1 cellular context compared by ENCODE assay signal in the genomic region with DNA sequence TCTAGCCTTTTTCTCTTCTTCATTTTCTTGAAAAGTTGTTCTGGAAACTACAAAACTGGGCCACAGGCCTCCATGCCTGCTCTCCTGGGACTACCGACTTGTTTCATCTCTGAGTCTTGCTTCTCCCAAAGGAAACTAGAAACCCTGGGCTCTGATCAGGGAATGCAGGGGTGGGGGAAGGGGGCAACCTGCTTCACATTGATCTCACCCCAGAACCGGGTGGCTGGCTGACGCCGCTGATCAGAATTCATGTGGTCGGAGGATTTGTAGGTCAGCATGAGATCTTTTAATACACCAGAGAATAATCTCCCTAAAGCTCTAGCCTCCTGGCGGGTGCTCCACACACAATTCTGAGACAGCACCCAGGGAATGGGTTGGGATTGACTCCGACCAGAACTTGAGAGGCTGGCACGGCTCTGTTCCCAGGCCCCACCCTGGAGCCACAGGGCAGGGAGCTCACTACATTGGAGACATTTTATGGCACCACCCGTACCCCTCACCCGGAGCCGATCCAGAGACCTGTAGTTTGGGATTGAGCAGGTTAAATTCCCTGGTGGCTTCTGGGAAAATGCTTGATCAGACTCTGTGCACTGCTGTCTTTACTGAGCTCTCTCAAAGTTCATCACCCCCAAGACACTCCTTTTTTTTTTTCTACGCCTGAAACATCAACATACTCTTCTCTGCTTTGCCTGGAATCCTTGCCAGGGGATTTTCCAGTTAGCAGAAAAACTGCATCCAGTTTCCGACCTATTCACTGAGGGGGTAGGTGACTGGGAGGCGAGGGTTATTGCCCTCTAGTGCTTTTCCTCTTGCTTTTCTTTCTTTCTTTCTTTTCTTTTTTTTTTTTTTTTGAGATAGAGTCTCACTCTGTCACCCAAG.
TF ChIP-seq lines count a peak whose summit lies in the region.

No MANE protein-coding gene starts in this region.

TF ChIP-seq in HCT116, 20 proteins besides CTCF, POLR2A, EP300 and RAD21 (continued from another document):
- TF ChIP-seq REST (IDR thresholded peaks at IDR 0.05; ENCODE audit: low read depth) (no peak), TCF7L2 (IDR thresholded peaks at IDR 0.05; ENCODE audit: borderline replicate concordance, extremely low read depth, insufficient read depth, insufficient read length) (no peak), FOSL1 (IDR thresholded peaks at IDR 0.05; ENCODE audit: low read depth) (no peak), SIN3A (IDR thresholded peaks at IDR 0.05; ENCODE audit: low read depth) (no peak), YY1 (IDR thresholded peaks at IDR 0.05; ENCODE audit: extremely low read depth, insufficient replicate concordance, low read depth, low read length) (no peak), EZH2phosphoT487 (IDR thresholded peaks at IDR 0.05; ENCODE audit: borderline replicate concordance) (no peak), POLR2AphosphoS5 (IDR thresholded peaks at IDR 0.05; ENCODE audit: low read depth, low read length) (no peak)
